ENCODE assay signal across 1 cellular context in the genomic region with DNA sequence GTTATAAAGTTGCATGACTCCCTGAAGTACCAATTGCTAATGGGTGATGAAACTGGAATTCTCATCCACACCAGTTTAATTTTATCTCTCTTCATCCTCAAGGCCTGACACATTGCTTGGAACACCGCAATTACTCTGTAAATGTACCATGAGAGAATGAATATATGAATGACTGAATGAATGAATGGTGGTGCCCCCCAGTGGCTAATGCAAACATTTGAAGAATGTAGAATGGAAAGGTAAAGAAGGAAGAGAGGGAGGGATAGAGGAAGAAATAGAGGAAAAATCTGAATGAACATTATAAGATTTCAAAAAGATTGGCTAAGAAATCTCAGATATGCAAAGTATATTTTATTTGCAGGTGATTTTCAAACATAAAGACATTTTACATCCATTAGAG.
TF ChIP-seq lines count a peak whose summit lies in the region.

No MANE protein-coding gene starts in this region.

TF ChIP-seq in HepG2, 621 proteins besides CTCF, POLR2A, EP300 and RAD21:
- TF ChIP-seq MXI1 (IDR thresholded peaks at IDR 0.05; ENCODE audit: borderline replicate concordance, low read depth, low read length) (no peak), TBX3 (IDR thresholded peaks at IDR 0.05; ENCODE audit: borderline replicate concordance) (no peak), ZNF816 (CRISPR knock-in tag; IDR thresholded peaks at IDR 0.05; ENCODE audit: borderline replicate concordance) (no peak), THAP11 (CRISPR knock-in tag; IDR thresholded peaks at IDR 0.05) (no peak), ZNF430 (CRISPR knock-in tag; IDR thresholded peaks at IDR 0.05) (no peak), ZNF292 (CRISPR knock-in tag; IDR thresholded peaks at IDR 0.05; ENCODE audit: borderline replicate concordance, low read depth) (no peak), HNF1B (CRISPR knock-in tag; IDR thresholded peaks at IDR 0.05) (no peak), SMC3 (IDR thresholded peaks at IDR 0.05; ENCODE audit: low read length) (no peak), PAF1 (CRISPR knock-in tag; IDR thresholded peaks at IDR 0.05) (no peak), IKZF5 (CRISPR knock-in tag; IDR thresholded peaks at IDR 0.05) (no peak), SMAD9 (CRISPR knock-in tag; IDR thresholded peaks at IDR 0.05) (no peak), TEAD3 (CRISPR knock-in tag; optimal IDR thresholded peaks at IDR 0.05; ENCODE audit: borderline replicate concordance) (no peak), PHB2 (IDR thresholded peaks at IDR 0.05; ENCODE audit: partially characterized antibody) (no peak), SPEN (CRISPR knock-in tag; IDR thresholded peaks at IDR 0.05; ENCODE audit: low read depth) (no peak), DRAP1 (CRISPR knock-in tag; IDR thresholded peaks at IDR 0.05) (no peak)
- TF ChIP-seq, protein P1, sequence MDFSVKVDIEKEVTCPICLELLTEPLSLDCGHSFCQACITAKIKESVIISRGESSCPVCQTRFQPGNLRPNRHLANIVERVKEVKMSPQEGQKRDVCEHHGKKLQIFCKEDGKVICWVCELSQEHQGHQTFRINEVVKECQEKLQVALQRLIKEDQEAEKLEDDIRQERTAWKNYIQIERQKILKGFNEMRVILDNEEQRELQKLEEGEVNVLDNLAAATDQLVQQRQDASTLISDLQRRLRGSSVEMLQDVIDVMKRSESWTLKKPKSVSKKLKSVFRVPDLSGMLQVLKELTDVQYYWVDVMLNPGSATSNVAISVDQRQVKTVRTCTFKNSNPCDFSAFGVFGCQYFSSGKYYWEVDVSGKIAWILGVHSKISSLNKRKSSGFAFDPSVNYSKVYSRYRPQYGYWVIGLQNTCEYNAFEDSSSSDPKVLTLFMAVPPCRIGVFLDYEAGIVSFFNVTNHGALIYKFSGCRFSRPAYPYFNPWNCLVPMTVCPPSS (IDR thresholded peaks at IDR 0.05): no peak
- TF ChIP-seq, protein P2, sequence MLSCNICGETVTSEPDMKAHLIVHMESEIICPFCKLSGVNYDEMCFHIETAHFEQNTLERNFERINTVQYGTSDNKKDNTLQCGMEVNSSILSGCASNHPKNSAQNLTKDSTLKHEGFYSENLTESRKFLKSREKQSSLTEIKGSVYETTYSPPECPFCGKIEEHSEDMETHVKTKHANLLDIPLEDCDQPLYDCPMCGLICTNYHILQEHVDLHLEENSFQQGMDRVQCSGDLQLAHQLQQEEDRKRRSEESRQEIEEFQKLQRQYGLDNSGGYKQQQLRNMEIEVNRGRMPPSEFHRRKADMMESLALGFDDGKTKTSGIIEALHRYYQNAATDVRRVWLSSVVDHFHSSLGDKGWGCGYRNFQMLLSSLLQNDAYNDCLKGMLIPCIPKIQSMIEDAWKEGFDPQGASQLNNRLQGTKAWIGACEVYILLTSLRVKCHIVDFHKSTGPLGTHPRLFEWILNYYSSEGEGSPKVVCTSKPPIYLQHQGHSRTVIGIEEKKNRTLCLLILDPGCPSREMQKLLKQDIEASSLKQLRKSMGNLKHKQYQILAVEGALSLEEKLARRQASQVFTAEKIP (CRISPR knock-in tag; IDR thresholded peaks at IDR 0.05; ENCODE audit: borderline replicate concordance): no peak
- TF ChIP-seq, protein P3, sequence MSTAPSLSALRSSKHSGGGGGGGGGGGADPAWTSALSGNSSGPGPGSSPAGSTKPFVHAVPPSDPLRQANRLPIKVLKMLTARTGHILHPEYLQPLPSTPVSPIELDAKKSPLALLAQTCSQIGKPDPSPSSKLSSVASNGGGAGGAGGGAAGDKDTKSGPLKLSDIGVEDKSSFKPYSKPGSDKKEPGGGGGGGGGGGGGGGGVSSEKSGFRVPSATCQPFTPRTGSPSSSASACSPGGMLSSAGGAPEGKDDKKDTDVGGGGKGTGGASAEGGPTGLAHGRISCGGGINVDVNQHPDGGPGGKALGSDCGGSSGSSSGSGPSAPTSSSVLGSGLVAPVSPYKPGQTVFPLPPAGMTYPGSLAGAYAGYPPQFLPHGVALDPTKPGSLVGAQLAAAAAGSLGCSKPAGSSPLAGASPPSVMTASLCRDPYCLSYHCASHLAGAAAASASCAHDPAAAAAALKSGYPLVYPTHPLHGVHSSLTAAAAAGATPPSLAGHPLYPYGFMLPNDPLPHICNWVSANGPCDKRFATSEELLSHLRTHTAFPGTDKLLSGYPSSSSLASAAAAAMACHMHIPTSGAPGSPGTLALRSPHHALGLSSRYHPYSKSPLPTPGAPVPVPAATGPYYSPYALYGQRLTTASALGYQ (CRISPR knock-in tag; IDR thresholded peaks at IDR 0.05): no peak
- TF ChIP-seq, protein P4, sequence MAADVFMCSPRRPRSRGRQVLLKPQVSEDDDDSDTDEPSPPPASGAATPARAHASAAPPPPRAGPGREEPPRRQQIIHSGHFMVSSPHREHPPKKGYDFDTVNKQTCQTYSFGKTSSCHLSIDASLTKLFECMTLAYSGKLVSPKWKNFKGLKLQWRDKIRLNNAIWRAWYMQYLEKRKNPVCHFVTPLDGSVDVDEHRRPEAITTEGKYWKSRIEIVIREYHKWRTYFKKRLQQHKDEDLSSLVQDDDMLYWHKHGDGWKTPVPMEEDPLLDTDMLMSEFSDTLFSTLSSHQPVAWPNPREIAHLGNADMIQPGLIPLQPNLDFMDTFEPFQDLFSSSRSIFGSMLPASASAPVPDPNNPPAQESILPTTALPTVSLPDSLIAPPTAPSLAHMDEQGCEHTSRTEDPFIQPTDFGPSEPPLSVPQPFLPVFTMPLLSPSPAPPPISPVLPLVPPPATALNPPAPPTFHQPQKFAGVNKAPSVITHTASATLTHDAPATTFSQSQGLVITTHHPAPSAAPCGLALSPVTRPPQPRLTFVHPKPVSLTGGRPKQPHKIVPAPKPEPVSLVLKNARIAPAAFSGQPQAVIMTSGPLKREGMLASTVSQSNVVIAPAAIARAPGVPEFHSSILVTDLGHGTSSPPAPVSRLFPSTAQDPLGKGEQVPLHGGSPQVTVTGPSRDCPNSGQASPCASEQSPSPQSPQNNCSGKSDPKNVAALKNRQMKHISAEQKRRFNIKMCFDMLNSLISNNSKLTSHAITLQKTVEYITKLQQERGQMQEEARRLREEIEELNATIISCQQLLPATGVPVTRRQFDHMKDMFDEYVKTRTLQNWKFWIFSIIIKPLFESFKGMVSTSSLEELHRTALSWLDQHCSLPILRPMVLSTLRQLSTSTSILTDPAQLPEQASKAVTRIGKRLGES (CRISPR knock-in tag; IDR thresholded peaks at IDR 0.05; ENCODE audit: borderline replicate concordance): no peak
- TF ChIP-seq, protein P5, sequence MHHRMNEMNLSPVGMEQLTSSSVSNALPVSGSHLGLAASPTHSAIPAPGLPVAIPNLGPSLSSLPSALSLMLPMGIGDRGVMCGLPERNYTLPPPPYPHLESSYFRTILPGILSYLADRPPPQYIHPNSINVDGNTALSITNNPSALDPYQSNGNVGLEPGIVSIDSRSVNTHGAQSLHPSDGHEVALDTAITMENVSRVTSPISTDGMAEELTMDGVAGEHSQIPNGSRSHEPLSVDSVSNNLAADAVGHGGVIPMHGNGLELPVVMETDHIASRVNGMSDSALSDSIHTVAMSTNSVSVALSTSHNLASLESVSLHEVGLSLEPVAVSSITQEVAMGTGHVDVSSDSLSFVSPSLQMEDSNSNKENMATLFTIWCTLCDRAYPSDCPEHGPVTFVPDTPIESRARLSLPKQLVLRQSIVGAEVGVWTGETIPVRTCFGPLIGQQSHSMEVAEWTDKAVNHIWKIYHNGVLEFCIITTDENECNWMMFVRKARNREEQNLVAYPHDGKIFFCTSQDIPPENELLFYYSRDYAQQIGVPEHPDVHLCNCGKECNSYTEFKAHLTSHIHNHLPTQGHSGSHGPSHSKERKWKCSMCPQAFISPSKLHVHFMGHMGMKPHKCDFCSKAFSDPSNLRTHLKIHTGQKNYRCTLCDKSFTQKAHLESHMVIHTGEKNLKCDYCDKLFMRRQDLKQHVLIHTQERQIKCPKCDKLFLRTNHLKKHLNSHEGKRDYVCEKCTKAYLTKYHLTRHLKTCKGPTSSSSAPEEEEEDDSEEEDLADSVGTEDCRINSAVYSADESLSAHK (CRISPR knock-in tag; IDR thresholded peaks at IDR 0.05; ENCODE audit: borderline replicate concordance): no peak
